Comparison of ENCODE assay signal across 33 cellular contexts in the genomic region with DNA sequence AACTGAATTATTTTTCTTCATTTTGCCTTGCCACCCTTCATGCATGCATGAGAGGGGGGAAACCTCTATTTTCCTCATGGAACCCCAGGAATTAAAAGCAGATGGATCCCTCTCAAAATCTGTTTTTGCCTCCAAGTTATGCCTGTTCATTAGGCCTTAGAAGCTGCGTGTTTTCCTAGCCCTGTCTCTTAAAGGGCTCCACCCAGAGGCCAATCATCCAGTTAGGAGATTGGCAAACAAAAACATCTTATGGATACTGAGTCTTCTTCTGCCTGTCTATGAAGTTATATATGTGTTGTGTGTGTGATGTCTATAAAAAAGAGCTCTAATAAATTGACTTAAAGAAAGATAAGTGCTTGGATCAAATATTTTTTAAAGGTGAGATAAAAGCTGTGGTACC.
A peak's percentile ranks its signal among the peaks of the same experiment; 100 is the strongest.
DNase-seq lines count a peak whose midpoint lies in the region; ATAC-seq and TF ChIP-seq lines count a peak whose summit lies in the region.
"Had no signal": no experiment of that assay in that cellular context is flagged by ENCODE, and none has a peak within 500 bp of the region (broad histone marks: within the 10 kb centered on the region; RNA-seq: fewer than 3 reads in every experiment).

No MANE protein-coding gene starts in this region.

- no peak for TF ChIP-seq POLR2A in body of pancreas (IDR thresholded peaks at IDR 0.05)

- H3K4me3 Mint-ChIP-seq in WTC11: no peak overlapping the region; the same call in 1 of the 2 replicates
- H3K4me3 Mint-ChIP-seq: activated CD4-positive, alpha-beta T cell treated with anti-CD3 and anti-CD28 coated beads for 36 hours; activated naive CD4-positive, alpha-beta T cell treated with anti-CD3 and anti-CD28 coated beads for 36 hours; IgD-negative memory B cell; mesothelial cell of epicardium; naive thymus-derived CD8-positive, alpha-beta T cell had no signal

- TF ChIP-seq CTCF in A673 (conservative IDR thresholded peaks at IDR 0.05; ENCODE audit: low read depth, low read length) (0 out of 2 replicates have a peak, but pooled peaks have one; percentile 11), WTC11 (IDR thresholded peaks at IDR 0.05) (no peak), mammary epithelial cell (conservative IDR thresholded peaks at IDR 0.05 in 1 of 2, IDR thresholded peaks at IDR 0.05 in 1 of 2; ENCODE audit: extremely low read depth in 1 of 2, insufficient read depth in 1 of 2, low read depth in 1 of 2, low read length in 2 of 2) (no peak), body of pancreas (IDR thresholded peaks at IDR 0.05) (no peak)

- BruUV-seq in A673 (replicated peaks; lab: Mats Ljungman, UMichigan) (no TSS peak), mammary epithelial cell (replicated peaks; lab: Mats Ljungman, UMichigan) (no TSS peak)

- peaks cover 15% of the 10 kb centered on the region for H3K4me1 Mint-ChIP-seq in WTC11
- H3K4me1 Mint-ChIP-seq: activated CD4-positive, alpha-beta T cell treated with anti-CD3 and anti-CD28 coated beads for 36 hours; IgD-negative memory B cell; mesothelial cell of epicardium; naive thymus-derived CD8-positive, alpha-beta T cell had no signal

- DNase-seq in A673 (ENCODE audit: low spot score) (no peak), HT1080 (ENCODE audit: low read depth) (peak; percentile 3), NCI-H82 (lab: John Stamatoyannopoulos, UW) (peak; percentile 86), WTC11 (ENCODE audit: low spot score) (no peak), mammary epithelial cell (no peak), AG20443 (ENCODE audit: low spot score) (no peak), body of pancreas (no peak), SKM-1 (lab: John Stamatoyannopoulos, UW; ENCODE audit: unreplicated experiment) (no peak)
- DNase-seq: activated CD4-positive, alpha-beta T cell treated with anti-CD3 and anti-CD28 coated beads for 36 hours; activated naive CD4-positive, alpha-beta T cell treated with anti-CD3 and anti-CD28 coated beads for 36 hours; activated T-cell treated with anti-CD3 and anti-CD28 coated beads, Interleukin-2, amount 50 U/mL, for 1 hour; amniotic stem cell; colonic mucosa; COR-L47; esophagus squamous epithelium; gastrocnemius medialis; left ventricle myocardium inferior; naive thymus-derived CD8-positive, alpha-beta T cell; NCI-H2171 treated with DMSO at 0.1 percent for 48 hours; OCI-M1; SHP77 treated with DMSO at 0.1 percent for 48 hours; stimulated activated CD4-positive, alpha-beta T cell treated with anti-CD3 and anti-CD28 coated beads, Interleukin-4, amount 100 ng/mL, for 4 hours; stimulated activated naive CD4-positive, alpha-beta T cell had no signal

- H3K9me3 Mint-ChIP-seq in WTC11: peaks cover 72% of the 10 kb centered on the region

- ATAC-seq in WTC11 (no peak), body of pancreas (no peak)
- ATAC-seq: activated CD4-positive, alpha-beta T cell treated with anti-CD3 and anti-CD28 coated beads for 36 hours; gastrocnemius medialis; naive thymus-derived CD8-positive, alpha-beta T cell had no signal

- dilution Hi-C loops in mammary epithelial cell (cut with HindIII; ENCODE audit: low sequenced_read_pairs): no loop called here

- H3K9ac ChIP-seq in mammary epithelial cell (ENCODE audit: insufficient read depth, low read length): no peak overlapping the region
- H3K9ac ChIP-seq: BLaER1, parathyroid adenoma had no signal

- in situ Hi-C loops in mammary epithelial cell (cut with MboI; ENCODE audit: low sequenced_read_pairs in 2 of 2): no loop called here

- no peaks in the 10 kb centered on the region for H3K79me2 ChIP-seq in mammary epithelial cell (ENCODE audit: insufficient read depth, low read length)
- H3K79me2 ChIP-seq: hepatocyte, parathyroid adenoma had no signal

- H4K20me1 ChIP-seq in mammary epithelial cell (ENCODE audit: insufficient read depth, low read length): no peaks in the 10 kb centered on the region
- H4K20me1 ChIP-seq: BLaER1 had no signal

- CTCF ChIA-PET in A673 (lab: Charles Lee) (no interaction called here), WTC11 (lab: Charles Lee) (interaction anchor here (0.6 kb wide), 1 partner anchor 1970 kb away, joined by 3 read pairs; no protein-coding TSS in a partner anchor), mammary epithelial cell (lab: Charles Lee; ENCODE audit: low non-redundant PET) (no interaction called here)

- H3K4me3 ChIP-seq in A673 (ENCODE audit: low read depth, low read length, poor library complexity, severe bottlenecking) (no peak overlapping the region), mammary epithelial cell (replicated peaks in 1 of 3; ENCODE audit: insufficient read depth in 1 of 3, low read depth in 2 of 3, low read length in 3 of 3) (no peak overlapping the region), body of pancreas (no peak overlapping the region)
- H3K4me3 ChIP-seq: BLaER1, breast epithelium, colonic mucosa, esophagus squamous epithelium, gastrocnemius medialis, hepatocyte, left ventricle myocardium inferior, right atrium auricular region, thoracic aorta, vagina had no signal

- peak overlapping the region; percentile 77; the same call in 1 of the 2 replicates for H3K27ac Mint-ChIP-seq in WTC11
- H3K27ac Mint-ChIP-seq: activated CD4-positive, alpha-beta T cell treated with anti-CD3 and anti-CD28 coated beads for 36 hours; activated naive CD4-positive, alpha-beta T cell treated with anti-CD3 and anti-CD28 coated beads for 36 hours; IgD-negative memory B cell; mesothelial cell of epicardium; naive thymus-derived CD8-positive, alpha-beta T cell had no signal

- intact Hi-C loops in A673 (cut with micrococcal nuclease; ENCODE audit: unreplicated experiment) (no loop called here), mammary epithelial cell (cut with micrococcal nuclease) (no loop called here), body of pancreas (cut with DNase I) (no loop called here)

- H2AFZ ChIP-seq in mammary epithelial cell (ENCODE audit: low read depth, low read length): no peak overlapping the region
- H2AFZ ChIP-seq: hepatocyte, parathyroid adenoma had no signal

- POLR2A ChIA-PET in A673 (lab: Charles Lee; ENCODE audit: low non-redundant PET) (no interaction called here), WTC11 (lab: Charles Lee) (no interaction called here)

- H3K27ac ChIP-seq in A673 (ENCODE audit: low read depth, low read length, poor library complexity, severe bottlenecking) (no peak overlapping the region), mammary epithelial cell (ENCODE audit: insufficient read depth, low read depth, low read length) (no peak overlapping the region), body of pancreas (no peak overlapping the region)
- H3K27ac ChIP-seq: BLaER1, breast epithelium, colonic mucosa, esophagus squamous epithelium, gastrocnemius medialis, hepatocyte, HL-60, left ventricle myocardium inferior, parathyroid adenoma, right atrium auricular region, thoracic aorta, vagina had no signal

- H3K4me2 ChIP-seq in mammary epithelial cell (ENCODE audit: insufficient read depth, low read depth, low read length): no peak overlapping the region
- H3K4me2 ChIP-seq: BLaER1, hepatocyte had no signal

- H3K36me3 ChIP-seq in A673 (ENCODE audit: insufficient read depth, low read length, poor library complexity, severe bottlenecking) (no peaks in the 10 kb centered on the region), mammary epithelial cell (ENCODE audit: insufficient read depth, low read length) (no peaks in the 10 kb centered on the region), body of pancreas (replicated peaks in 1 of 2; ENCODE audit: insufficient read depth in 1 of 2, low read depth in 2 of 2) (no peaks in the 10 kb centered on the region)
- H3K36me3 ChIP-seq: BLaER1, breast epithelium, colonic mucosa, esophagus squamous epithelium, gastrocnemius medialis, left ventricle myocardium inferior, right atrium auricular region, thoracic aorta, vagina had no signal

- peaks cover 47% of the 10 kb centered on the region for H3K36me3 Mint-ChIP-seq in WTC11

- 91% methylated on average over 1 of the region's 1 CpG for WGBS in mammary epithelial cell (ENCODE audit: low coverage, missing lambda C conversion rate)
- WGBS in body of pancreas, 2 donors: 54% methylated on average over 1 of the region's 1 CpG

- H3K27me3 ChIP-seq in A673 (replicated peaks; ENCODE audit: insufficient read depth, low read depth, low read length, poor library complexity) (no peaks in the 10 kb centered on the region), mammary epithelial cell (ENCODE audit: insufficient read depth, low read length) (no peaks in the 10 kb centered on the region), body of pancreas (no peaks in the 10 kb centered on the region)
- H3K27me3 ChIP-seq: BLaER1, breast epithelium, colonic mucosa, esophagus squamous epithelium, gastrocnemius medialis, hepatocyte, right atrium auricular region, vagina had no signal

- H3K9me3 ChIP-seq in A673 (ENCODE audit: low read depth, low read length, poor library complexity, severe bottlenecking): peaks cover 14% of the 10 kb centered on the region
- H3K9me3 ChIP-seq in mammary epithelial cell (replicated peaks; ENCODE audit: insufficient read depth, low read length): no peaks in the 10 kb centered on the region
- H3K9me3 ChIP-seq in body of pancreas: peaks cover 0 to 16% (median 0%) of the 10 kb centered on the region in 3 donors
- H3K9me3 ChIP-seq: colonic mucosa had no signal

- no peaks in the 10 kb centered on the region; the same call in 1 of the 2 replicates for H3K27me3 Mint-ChIP-seq in WTC11 (ENCODE audit: low read depth)
- H3K27me3 Mint-ChIP-seq: activated CD4-positive, alpha-beta T cell treated with anti-CD3 and anti-CD28 coated beads for 36 hours had no signal

- no peaks in the 10 kb centered on the region for H3K4me1 ChIP-seq in A673 (ENCODE audit: insufficient read depth, low read length, poor library complexity, severe bottlenecking)
- H3K4me1 ChIP-seq in mammary epithelial cell (ENCODE audit: insufficient read depth, low read length): no peaks in the 10 kb centered on the region
- no peaks in the 10 kb centered on the region for H3K4me1 ChIP-seq in body of pancreas
- H3K4me1 ChIP-seq: BLaER1, breast epithelium, colonic mucosa, esophagus squamous epithelium, gastrocnemius medialis, left ventricle myocardium inferior, parathyroid adenoma, right atrium auricular region, vagina had no signal

Comparison
In these comparisons a context has a peak if more than half of its experiments do, and no peak if none do; other contexts are left out.
1. DNase-seq: peak in HT1080 (single experiment) and NCI-H82 (single experiment); none in A673 (single experiment), WTC11 (single experiment), mammary epithelial cell (single experiment), AG20443 (single experiment), body of pancreas (0 of 4) and SKM-1 (single experiment).